ENCODE assay signal across 19 cellular contexts in genomic region chrX:116318672-116319071, GRCh38.
DNase-seq lines count a peak whose midpoint lies in the region; ATAC-seq, FAIRE-seq and TF ChIP-seq lines count a peak whose summit lies in the region.
"Had no signal": no experiment of that assay in that cellular context is flagged by ENCODE, and none has a peak within 500 bp of the region (broad histone marks: within the 10 kb centered on the region; RNA-seq: fewer than 3 reads in every experiment).

No MANE protein-coding gene starts in this region.

- TF ChIP-seq CTCF in choroid plexus epithelial cell (conservative IDR thresholded peaks at IDR 0.05; ENCODE audit: low read depth, low read length) (no peak), WTC11 (IDR thresholded peaks at IDR 0.05) (no peak)

- H3K4me3 Mint-ChIP-seq in WTC11: no peak overlapping the region
- H3K4me3 Mint-ChIP-seq: CD8-positive, alpha-beta memory T cell had no signal

- no peaks in the 10 kb centered on the region for H3K36me3 Mint-ChIP-seq in WTC11
- H3K36me3 Mint-ChIP-seq: CD8-positive, alpha-beta memory T cell had no signal

- H3K27ac Mint-ChIP-seq in WTC11: no peak overlapping the region
- H3K27ac Mint-ChIP-seq: CD8-positive, alpha-beta memory T cell had no signal

- in situ Hi-C loops in Caki2 (cut with HindIII; ENCODE audit: low pct_unique_long_range_greater_than_20kb, low sequenced_read_pairs): no loop called here

- DNase-seq in Caki2 (ENCODE audit: low read depth) (peak; percentile 0), M059J (ENCODE audit: low read depth) (peak; percentile 56), choroid plexus epithelial cell (ENCODE audit: low read depth) (peak; percentile 13), renal cortical epithelial cell (ENCODE audit: low read depth) (peak; percentile 77), WTC11 (ENCODE audit: low spot score) (no peak), HTR-8/SVneo (ENCODE audit: insufficient read length, low spot score) (no peak)
- DNase-seq: CD8-positive, alpha-beta memory T cell; H7; MV-4-11; NCI-H1417; NCI-H187 treated with DMSO at 0.1 percent for 48 hours; NCI-H69; NK-92 treated with Interleukin-12 subunit alpha and Interleukin-12 subunit beta, amount 100 ng/mL, for 24 hours; RPMI8226 had no signal

- H3K9me3 Mint-ChIP-seq in WTC11: no peaks in the 10 kb centered on the region

- POLR2A ChIA-PET in WTC11 (lab: Charles Lee): no interaction called here

- peaks cover 9% of the 10 kb centered on the region; the same call in 1 of the 2 replicates for H3K4me1 Mint-ChIP-seq in WTC11
- H3K4me1 Mint-ChIP-seq: CD8-positive, alpha-beta memory T cell had no signal

- no peaks in the 10 kb centered on the region for H3K27me3 Mint-ChIP-seq in WTC11 (ENCODE audit: low read depth)

- no peak for ATAC-seq in WTC11
- ATAC-seq in GM19351 (IDR thresholded peaks at IDR 0.05; ENCODE audit: unreplicated experiment): no peak
- ATAC-seq in HG02763 (IDR thresholded peaks at IDR 0.05; ENCODE audit: unreplicated experiment): no peak

- CTCF ChIA-PET in WTC11 (lab: Charles Lee): no interaction called here

- no peak for FAIRE-seq in HTR-8/SVneo (lab: Jason Lieb, UNC)
- FAIRE-seq: A204.1, GM19239 had no signal

- H3K4me3 ChIP-seq in choroid plexus epithelial cell (ENCODE audit: low read depth, low read length): no peak overlapping the region
- H3K4me3 ChIP-seq: BLaER1 treated with 17β-estradiol and CSF1 and Interleukin-3, amounts not matched to agents 10 nM and 100 nM had no signal

TF ChIP-seq in WTC11, 78 proteins besides CTCF, POLR2A, EP300 and RAD21:
- TF ChIP-seq MLX (CRISPR knock-in tag; IDR thresholded peaks at IDR 0.05): no peak
- no peak for TF ChIP-seq SP1 (CRISPR knock-in tag; conservative IDR thresholded peaks at IDR 0.05)
- TF ChIP-seq NR3C1 (CRISPR knock-in tag; conservative IDR thresholded peaks at IDR 0.05; ENCODE audit: low read depth): no peak
- TF ChIP-seq ERG (CRISPR knock-in tag; IDR thresholded peaks at IDR 0.05): no peak
- TF ChIP-seq, protein P1, sequence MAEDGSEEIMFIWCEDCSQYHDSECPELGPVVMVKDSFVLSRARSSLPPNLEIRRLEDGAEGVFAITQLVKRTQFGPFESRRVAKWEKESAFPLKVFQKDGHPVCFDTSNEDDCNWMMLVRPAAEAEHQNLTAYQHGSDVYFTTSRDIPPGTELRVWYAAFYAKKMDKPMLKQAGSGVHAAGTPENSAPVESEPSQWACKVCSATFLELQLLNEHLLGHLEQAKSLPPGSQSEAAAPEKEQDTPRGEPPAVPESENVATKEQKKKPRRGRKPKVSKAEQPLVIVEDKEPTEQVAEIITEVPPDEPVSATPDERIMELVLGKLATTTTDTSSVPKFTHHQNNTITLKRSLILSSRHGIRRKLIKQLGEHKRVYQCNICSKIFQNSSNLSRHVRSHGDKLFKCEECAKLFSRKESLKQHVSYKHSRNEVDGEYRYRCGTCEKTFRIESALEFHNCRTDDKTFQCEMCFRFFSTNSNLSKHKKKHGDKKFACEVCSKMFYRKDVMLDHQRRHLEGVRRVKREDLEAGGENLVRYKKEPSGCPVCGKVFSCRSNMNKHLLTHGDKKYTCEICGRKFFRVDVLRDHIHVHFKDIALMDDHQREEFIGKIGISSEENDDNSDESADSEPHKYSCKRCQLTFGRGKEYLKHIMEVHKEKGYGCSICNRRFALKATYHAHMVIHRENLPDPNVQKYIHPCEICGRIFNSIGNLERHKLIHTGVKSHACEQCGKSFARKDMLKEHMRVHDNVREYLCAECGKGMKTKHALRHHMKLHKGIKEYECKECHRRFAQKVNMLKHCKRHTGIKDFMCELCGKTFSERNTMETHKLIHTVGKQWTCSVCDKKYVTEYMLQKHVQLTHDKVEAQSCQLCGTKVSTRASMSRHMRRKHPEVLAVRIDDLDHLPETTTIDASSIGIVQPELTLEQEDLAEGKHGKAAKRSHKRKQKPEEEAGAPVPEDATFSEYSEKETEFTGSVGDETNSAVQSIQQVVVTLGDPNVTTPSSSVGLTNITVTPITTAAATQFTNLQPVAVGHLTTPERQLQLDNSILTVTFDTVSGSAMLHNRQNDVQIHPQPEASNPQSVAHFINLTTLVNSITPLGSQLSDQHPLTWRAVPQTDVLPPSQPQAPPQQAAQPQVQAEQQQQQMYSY (CRISPR knock-in tag; IDR thresholded peaks at IDR 0.05): no peak
- no peak for TF ChIP-seq GRHL2 (CRISPR knock-in tag; IDR thresholded peaks at IDR 0.05; ENCODE audit: insufficient replicate concordance, severe bottlenecking)
- TF ChIP-seq IRF1 (CRISPR knock-in tag; IDR thresholded peaks at IDR 0.05): no peak
- TF ChIP-seq FOXK1 (CRISPR knock-in tag; IDR thresholded peaks at IDR 0.05): no peak
- TF ChIP-seq CDX4 (CRISPR knock-in tag; IDR thresholded peaks at IDR 0.05; ENCODE audit: borderline replicate concordance): no peak
- TF ChIP-seq, protein P2, sequence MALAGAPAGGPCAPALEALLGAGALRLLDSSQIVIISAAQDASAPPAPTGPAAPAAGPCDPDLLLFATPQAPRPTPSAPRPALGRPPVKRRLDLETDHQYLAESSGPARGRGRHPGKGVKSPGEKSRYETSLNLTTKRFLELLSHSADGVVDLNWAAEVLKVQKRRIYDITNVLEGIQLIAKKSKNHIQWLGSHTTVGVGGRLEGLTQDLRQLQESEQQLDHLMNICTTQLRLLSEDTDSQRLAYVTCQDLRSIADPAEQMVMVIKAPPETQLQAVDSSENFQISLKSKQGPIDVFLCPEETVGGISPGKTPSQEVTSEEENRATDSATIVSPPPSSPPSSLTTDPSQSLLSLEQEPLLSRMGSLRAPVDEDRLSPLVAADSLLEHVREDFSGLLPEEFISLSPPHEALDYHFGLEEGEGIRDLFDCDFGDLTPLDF (CRISPR knock-in tag; IDR thresholded peaks at IDR 0.05): no peak

Comparison
In these comparisons a context has a peak if more than half of its experiments do, and no peak if none do; other contexts are left out.
1. DNase-seq: peak in Caki2 (single experiment), M059J (single experiment), choroid plexus epithelial cell (single experiment) and renal cortical epithelial cell (single experiment); none in WTC11 (single experiment) and HTR-8/SVneo (single experiment).